ENCODE assay signal across 21 cellular contexts in genomic region chr10:60172363-60172990, GRCh38.
DNase-seq lines count a peak whose midpoint lies in the region; ATAC-seq, FAIRE-seq and TF ChIP-seq lines count a peak whose summit lies in the region.
"Had no signal": no experiment of that assay in that cellular context is flagged by ENCODE, and none has a peak within 500 bp of the region (broad histone marks: within the 10 kb centered on the region; RNA-seq: fewer than 3 reads in every experiment).

No MANE protein-coding gene starts in this region.

- no peak for ATAC-seq in HG03571 (IDR thresholded peaks at IDR 0.05; ENCODE audit: unreplicated experiment)
- ATAC-seq: GM23338, heart right ventricle, sciatic nerve, T-helper 17 cell had no signal

- H3K27ac ChIP-seq in epithelial cell of prostate = peak overlapping the region; percentile 72
- H3K27ac ChIP-seq: cardiac muscle cell, heart right ventricle, HL-60, stomach had no signal

- FAIRE-seq in H54 (lab: Jason Lieb, UNC) = peak; percentile 23

- TF ChIP-seq POLR2A in H54 (IDR thresholded peaks at IDR 0.05; ENCODE audit: low read depth, low read length) = no peak

- no peak for DNase-seq in H54 (ENCODE audit: insufficient read length, low spot score)
- peak; percentile 92 for DNase-seq in NCI-H510A treated with DMSO at 0.1 percent for 48 hours (lab: John Stamatoyannopoulos, UW)
- peak; percentile 67 for DNase-seq in epithelial cell of prostate (ENCODE audit: low read depth, low spot score)
- peak; percentile 21 for DNase-seq in putamen (ENCODE audit: low spot score)
- no peak for DNase-seq in SKM-1 (lab: John Stamatoyannopoulos, UW; ENCODE audit: unreplicated experiment)
- DNase-seq in stimulated activated CD4-positive, alpha-beta T cell treated with anti-CD3 and anti-CD28 coated beads, Interleukin-4, amount 100 ng/mL, for 24 hours = no peak
- DNase-seq: activated CD4-positive, CD25-positive, alpha-beta regulatory T cell; activated CD8-positive, alpha-beta memory T cell treated with anti-CD3 and anti-CD28 coated beads for 24 hours; effector CD8-positive, alpha-beta T cell; heart right ventricle; KG1; midbrain; NCI-H1105; Right ventricle myocardium superior; stomach; T-helper 17 cell had no signal

Comparison
In these comparisons a context has a peak if more than half of its experiments do, and no peak if none do; other contexts are left out.
1. DNase-seq: peak in NCI-H510A treated with DMSO at 0.1 percent for 48 hours (single experiment), epithelial cell of prostate (single experiment) and putamen (single experiment); none in H54 (single experiment), SKM-1 (single experiment) and stimulated activated CD4-positive, alpha-beta T cell treated with anti-CD3 and anti-CD28 coated beads, Interleukin-4, amount 100 ng/mL, for 24 hours (single experiment).